In genomic region chr5:162657076-162657475, GRCh38 we compare ENCODE assay signal across 23 cellular contexts.
"Had no signal": no experiment of that assay in that cellular context is flagged by ENCODE, and none has a peak within 500 bp of the region (broad histone marks: within the 10 kb centered on the region; RNA-seq: fewer than 3 reads in every experiment).

No MANE protein-coding gene starts in this region.

- H3K9me3 ChIP-seq: gastrocnemius medialis, left lung, lower lobe of right lung, pancreas, right lobe of liver, thyroid gland, uterus had no signal

- H3K27ac ChIP-seq: dorsolateral prefrontal cortex, gastrocnemius medialis, heart right ventricle, left lung, lower lobe of right lung, pancreas, right lobe of liver, suprapubic skin, thyroid gland, uterus had no signal

- ATAC-seq: esophagus mucosa; gastrocnemius medialis; heart right ventricle; left lung; lower lobe of right lung; natural killer cell treated with Interleukin-12 subunit alpha and Interleukin-12 subunit beta and Interleukin-15 and Interleukin-18, amount 100 ng/mL, for 72 hours; pancreas; right lobe of liver; stimulated activated effector memory CD8-positive, alpha-beta T cell treated with anti-CD3 and anti-CD28 coated beads, Interleukin-12 subunit alpha, Interleukin-12 subunit beta, amount 100 ng/mL, for 72 hours; stimulated activated naive CD8-positive, alpha-beta T cell treated with anti-CD3 and anti-CD28 coated beads, Interleukin-15, Interleukin-2, amounts not matched to agents 100 U/mL and 50 U/mL, for 24 hours had no signal

- DNase-seq: cortex of kidney; dorsolateral prefrontal cortex; effector CD8-positive, alpha-beta T cell; gastrocnemius medialis; heart right ventricle; hypothalamus; islet precursor cell; left lung; lower lobe of right lung; midbrain; occipital lobe; pancreas; retina; right lobe of liver; stimulated activated CD4-positive, alpha-beta T cell treated with anti-CD3 and anti-CD28 coated beads, Interleukin-4, amount 100 ng/mL, for 1 hour; stimulated activated CD8-positive, alpha-beta memory T cell treated with anti-CD3 and anti-CD28 coated beads, Interleukin-4, amount 100 ng/mL, for 48 hours; stimulated activated naive CD8-positive, alpha-beta T cell treated with anti-CD3 and anti-CD28 coated beads, Interleukin-15, Interleukin-2, amounts not matched to agents 100 U/mL and 50 U/mL, for 24 hours; thyroid gland; uterus had no signal

- H3K27me3 ChIP-seq: dorsolateral prefrontal cortex, gastrocnemius medialis, heart right ventricle, left lung, pancreas, right lobe of liver, suprapubic skin, thyroid gland, uterus had no signal

- H3K4me3 ChIP-seq: dorsolateral prefrontal cortex, gastrocnemius medialis, heart right ventricle, left lung, lower lobe of right lung, pancreas, right lobe of liver, suprapubic skin, thyroid gland, uterus had no signal

- H3K4me1 ChIP-seq: gastrocnemius medialis, heart right ventricle, left lung, lower lobe of right lung, pancreas, right lobe of liver, suprapubic skin, thyroid gland, uterus had no signal

- H3K36me3 ChIP-seq: gastrocnemius medialis, heart right ventricle, left lung, lower lobe of right lung, pancreas, right lobe of liver, suprapubic skin, thyroid gland, uterus had no signal
